In genomic region chr5:173909205-173909604, GRCh38 we compare ENCODE assay signal across 18 cellular contexts. TPM values are rescaled to one million over a fixed set of nuclear protein-coding genes. Genes with fewer than 3 reads are reported as not detected.
A peak's percentile ranks its signal among the peaks of the same experiment; 100 is the strongest.
DNase-seq lines count a peak whose midpoint lies in the region; FAIRE-seq and TF ChIP-seq lines count a peak whose summit lies in the region.
"Had no signal": no experiment of that assay in that cellular context is flagged by ENCODE, and none has a peak within 500 bp of the region (broad histone marks: within the 10 kb centered on the region; RNA-seq: fewer than 3 reads in every experiment).

No MANE protein-coding gene starts in this region.

- H3K4me1 Mint-ChIP-seq in HFFc6 (ENCODE audit: low read depth) (peaks cover 28% of the 10 kb centered on the region), brain (peaks cover 72% of the 10 kb centered on the region)
- H3K4me1 Mint-ChIP-seq: stimulated activated effector memory CD8-positive, alpha-beta T cell treated with anti-CD3 and anti-CD28 coated beads, Interleukin-12 subunit alpha, Interleukin-12 subunit beta, amount 100 ng/mL, for 72 hours had no signal

- H3K36me3 ChIP-seq in stomach (peaks cover 0 to 42% (median 24%) of the 10 kb centered on the region in 4 donors), H7 (replicated peaks; ENCODE audit: control insufficient read depth, insufficient read depth, low read length) (no peaks in the 10 kb centered on the region), ascending aorta (peaks cover 5 to 9% of the 10 kb centered on the region in 2 donors)
- H3K36me3 ChIP-seq: breast epithelium, HAP-1 had no signal

- no peak for TF ChIP-seq POLR2A in stomach (IDR thresholded peaks at IDR 0.05)

- H3K27me3 Mint-ChIP-seq in HFFc6 (ENCODE audit: insufficient read depth), result no peaks in the 10 kb centered on the region
- no peaks in the 10 kb centered on the region for H3K27me3 Mint-ChIP-seq in brain
- H3K27me3 Mint-ChIP-seq: memory B cell had no signal

- H3K9me3 ChIP-seq in stomach (no peaks in the 10 kb centered on the region), ascending aorta (no peaks in the 10 kb centered on the region)
- H3K9me3 ChIP-seq: BLaER1 treated with 17β-estradiol and CSF1 and Interleukin-3, amounts not matched to agents 10 nM and 100 nM; breast epithelium; HAP-1 had no signal

- FAIRE-seq in islet of Langerhans (lab: Jason Lieb, UNC), result peak; percentile 89

- no peak overlapping the region for H3K4me3 ChIP-seq in stomach
- no peak overlapping the region for H3K4me3 ChIP-seq in H7 (ENCODE audit: insufficient read depth, low read depth, low read length)
- no peak overlapping the region for H3K4me3 ChIP-seq in ascending aorta
- H3K4me3 ChIP-seq: BLaER1 treated with 17β-estradiol and CSF1 and Interleukin-3, amounts not matched to agents 10 nM and 100 nM; breast epithelium; HAP-1 had no signal

- no peak overlapping the region for H3K4me3 Mint-ChIP-seq in HFFc6
- H3K4me3 Mint-ChIP-seq in brain, result peak overlapping the region; percentile 3 to 74 (median 47)
- H3K4me3 Mint-ChIP-seq: activated CD8-positive, alpha-beta T cell treated with anti-CD3 and anti-CD28 coated beads, Interleukin-2, amount 10 ng/mL, durations not matched to agents 7 days and 5 days; memory B cell; stimulated activated effector memory CD8-positive, alpha-beta T cell treated with anti-CD3 and anti-CD28 coated beads, Interleukin-12 subunit alpha, Interleukin-12 subunit beta, amount 100 ng/mL, for 72 hours had no signal

- DNase-seq in HFFc6 (no peak), stomach (no peak), NCI-H345 treated with DMSO at 0.1 percent for 48 hours (lab: John Stamatoyannopoulos, UW; ENCODE audit: unreplicated experiment) (no peak), H7 (no peak), ascending aorta (ENCODE audit: low spot score in 2 of 2) (no peak), NCI-H2081 (lab: John Stamatoyannopoulos, UW) (no peak)
- DNase-seq: activated CD8-positive, alpha-beta T cell treated with anti-CD3 and anti-CD28 coated beads, Interleukin-2, amount 10 ng/mL, durations not matched to agents 7 days and 5 days; NCI-H1092 treated with DMSO at 0.1 percent for 48 hours; NCI-H526 treated with DMSO at 0.1 percent for 48 hours; SHP77; stimulated activated CD4-positive, alpha-beta T cell treated with anti-CD3 and anti-CD28 coated beads, Interleukin-4, amount 100 ng/mL, for 1 hour had no signal

- H3K27ac ChIP-seq in stomach (peak overlapping the region in 3 of 5 donors; percentile 1 to 55 (median 37)), ascending aorta (no peak overlapping the region)

- H3K36me3 Mint-ChIP-seq in HFFc6 (ENCODE audit: low read depth) (no peaks in the 10 kb centered on the region), brain (peaks cover 44% of the 10 kb centered on the region)

- no peak for TF ChIP-seq EP300 in stomach (IDR thresholded peaks at IDR 0.05)

- H3K9me3 Mint-ChIP-seq in HFFc6 (no peaks in the 10 kb centered on the region), brain (no peaks in the 10 kb centered on the region)
- H3K9me3 Mint-ChIP-seq: memory B cell; stimulated activated effector memory CD8-positive, alpha-beta T cell treated with anti-CD3 and anti-CD28 coated beads, Interleukin-12 subunit alpha, Interleukin-12 subunit beta, amount 100 ng/mL, for 72 hours had no signal

- H3K4me1 ChIP-seq in stomach, result peaks cover 20 to 66% (median 35%) of the 10 kb centered on the region in 4 donors
- H3K4me1 ChIP-seq in ascending aorta, result peaks cover 0 to 7% of the 10 kb centered on the region in 2 donors
- H3K4me1 ChIP-seq: HAP-1 had no signal

- no peak for TF ChIP-seq CTCF in HFFc6 (IDR thresholded peaks at IDR 0.05)
- no peak for TF ChIP-seq CTCF in brain (conservative IDR thresholded peaks at IDR 0.05)
- TF ChIP-seq CTCF in stomach (IDR thresholded peaks at IDR 0.05), result no peak
- no peak for TF ChIP-seq CTCF in ascending aorta (IDR thresholded peaks at IDR 0.05)

- H3K27ac Mint-ChIP-seq in HFFc6 (peak overlapping the region; percentile 14), brain (peak overlapping the region in 4 of 5 experiments; percentile 1 to 82 (median 67))
- H3K27ac Mint-ChIP-seq: activated CD8-positive, alpha-beta T cell treated with anti-CD3 and anti-CD28 coated beads, Interleukin-2, amount 10 ng/mL, durations not matched to agents 7 days and 5 days; memory B cell; stimulated activated effector memory CD8-positive, alpha-beta T cell treated with anti-CD3 and anti-CD28 coated beads, Interleukin-12 subunit alpha, Interleukin-12 subunit beta, amount 100 ng/mL, for 72 hours had no signal

- H3K27me3 ChIP-seq in stomach (no peaks in the 10 kb centered on the region), H7 (ENCODE audit: control insufficient read depth, insufficient read depth, low read length) (no peaks in the 10 kb centered on the region), ascending aorta (no peaks in the 10 kb centered on the region)
- H3K27me3 ChIP-seq: BLaER1 treated with 17β-estradiol and CSF1 and Interleukin-3, amounts not matched to agents 10 nM and 100 nM; breast epithelium had no signal

- WGBS in stomach, 5 donors, result 32 to 67% (median 49%) methylated on average over 3 of the region's 3 CpGs

- intact Hi-C loops in stomach (cut with DNase I; ENCODE audit: low total_unique reads) (no loop called here), ascending aorta (cut with DNase I) (no loop called here)

RNA-seq across cellular contexts. Expression of gene CPEB4, which starts 21.1 kb away (rescaled TPM):
- 10 to 100 TPM; 19.5 to 25.9 (median 22.3) TPM for total RNA-seq in HFFc6 (2021; fragmentation: NEBNext Ultra II Directional; extraction: Animal tissue kit (Norgen Biotek cat#: 25700))
- 9.2 TPM for polyA plus RNA-seq in brain (ENCODE audit: insufficient read depth, low read depth, low replicate concordance)
- total RNA-seq in stomach, result 100 to 1,000 TPM in 1 of 5 donors, 10 to 100 TPM in 3, 1 to 10 TPM in 1; 6.7 to 115 (median 61.0) TPM
- polyA plus RNA-seq in stomach, result 10 to 100 TPM in 1 of 3 donors, 1 to 10 TPM in 2; 3.5 to 14.5 (median 8.3) TPM
- total RNA-seq in H7 (2014; rRNA removed; shearing (Covaris generic)), result 7.0 and 8.3 TPM in 2 replicates
- total RNA-seq in ascending aorta, result 37.4 TPM

Comparison
In these comparisons a context has a peak if more than half of its experiments do, and no peak if none do; other contexts are left out.
1. H3K27ac ChIP-seq: peak in stomach (3 of 5); none in ascending aorta (0 of 2).